Comparison of ENCODE assay signal across 1 cellular context in the genomic region with DNA sequence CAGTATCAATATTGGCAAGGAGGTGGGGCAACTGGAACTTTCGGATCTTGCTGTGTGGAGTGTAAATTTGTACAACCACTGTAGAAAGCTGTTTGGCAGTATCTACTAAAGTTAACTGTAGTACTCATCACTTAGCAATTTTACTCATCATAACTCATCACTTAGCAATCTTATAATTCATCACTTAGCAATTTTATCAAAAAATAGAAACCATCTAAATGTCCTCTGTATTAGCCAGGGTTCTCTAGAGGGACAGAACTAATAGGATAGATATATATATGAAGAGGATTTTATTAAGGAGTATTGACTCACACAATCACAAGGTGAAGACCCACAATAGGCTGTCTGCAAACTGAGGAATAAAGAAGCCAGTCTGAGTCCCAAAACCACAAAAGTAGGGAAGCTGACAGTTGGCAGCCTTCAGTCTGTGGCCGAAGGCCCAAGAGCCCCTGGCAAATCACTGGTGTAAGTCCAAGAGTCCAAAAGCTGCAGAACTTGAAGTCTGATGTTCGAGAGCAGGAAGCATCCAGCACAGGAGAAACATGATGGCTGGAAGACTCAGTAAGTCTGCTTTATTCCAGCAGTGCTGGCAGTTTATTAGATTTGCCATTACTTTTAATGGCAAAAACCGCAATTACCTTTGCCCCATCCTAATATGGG.
TF ChIP-seq lines count a peak whose summit lies in the region.

No MANE protein-coding gene starts in this region.

TF ChIP-seq in HCT116, 20 proteins besides CTCF, POLR2A, EP300 and RAD21 (continued from another document):
- TF ChIP-seq, protein P1, sequence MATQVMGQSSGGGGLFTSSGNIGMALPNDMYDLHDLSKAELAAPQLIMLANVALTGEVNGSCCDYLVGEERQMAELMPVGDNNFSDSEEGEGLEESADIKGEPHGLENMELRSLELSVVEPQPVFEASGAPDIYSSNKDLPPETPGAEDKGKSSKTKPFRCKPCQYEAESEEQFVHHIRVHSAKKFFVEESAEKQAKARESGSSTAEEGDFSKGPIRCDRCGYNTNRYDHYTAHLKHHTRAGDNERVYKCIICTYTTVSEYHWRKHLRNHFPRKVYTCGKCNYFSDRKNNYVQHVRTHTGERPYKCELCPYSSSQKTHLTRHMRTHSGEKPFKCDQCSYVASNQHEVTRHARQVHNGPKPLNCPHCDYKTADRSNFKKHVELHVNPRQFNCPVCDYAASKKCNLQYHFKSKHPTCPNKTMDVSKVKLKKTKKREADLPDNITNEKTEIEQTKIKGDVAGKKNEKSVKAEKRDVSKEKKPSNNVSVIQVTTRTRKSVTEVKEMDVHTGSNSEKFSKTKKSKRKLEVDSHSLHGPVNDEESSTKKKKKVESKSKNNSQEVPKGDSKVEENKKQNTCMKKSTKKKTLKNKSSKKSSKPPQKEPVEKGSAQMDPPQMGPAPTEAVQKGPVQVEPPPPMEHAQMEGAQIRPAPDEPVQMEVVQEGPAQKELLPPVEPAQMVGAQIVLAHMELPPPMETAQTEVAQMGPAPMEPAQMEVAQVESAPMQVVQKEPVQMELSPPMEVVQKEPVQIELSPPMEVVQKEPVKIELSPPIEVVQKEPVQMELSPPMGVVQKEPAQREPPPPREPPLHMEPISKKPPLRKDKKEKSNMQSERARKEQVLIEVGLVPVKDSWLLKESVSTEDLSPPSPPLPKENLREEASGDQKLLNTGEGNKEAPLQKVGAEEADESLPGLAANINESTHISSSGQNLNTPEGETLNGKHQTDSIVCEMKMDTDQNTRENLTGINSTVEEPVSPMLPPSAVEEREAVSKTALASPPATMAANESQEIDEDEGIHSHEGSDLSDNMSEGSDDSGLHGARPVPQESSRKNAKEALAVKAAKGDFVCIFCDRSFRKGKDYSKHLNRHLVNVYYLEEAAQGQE (IDR thresholded peaks at IDR 0.05; ENCODE audit: low read depth), result no peak
TF ChIP-seq in HCT116: peak in this region for 2.
